Comparison of ENCODE assay signal across 13 cellular contexts in the genomic region with DNA sequence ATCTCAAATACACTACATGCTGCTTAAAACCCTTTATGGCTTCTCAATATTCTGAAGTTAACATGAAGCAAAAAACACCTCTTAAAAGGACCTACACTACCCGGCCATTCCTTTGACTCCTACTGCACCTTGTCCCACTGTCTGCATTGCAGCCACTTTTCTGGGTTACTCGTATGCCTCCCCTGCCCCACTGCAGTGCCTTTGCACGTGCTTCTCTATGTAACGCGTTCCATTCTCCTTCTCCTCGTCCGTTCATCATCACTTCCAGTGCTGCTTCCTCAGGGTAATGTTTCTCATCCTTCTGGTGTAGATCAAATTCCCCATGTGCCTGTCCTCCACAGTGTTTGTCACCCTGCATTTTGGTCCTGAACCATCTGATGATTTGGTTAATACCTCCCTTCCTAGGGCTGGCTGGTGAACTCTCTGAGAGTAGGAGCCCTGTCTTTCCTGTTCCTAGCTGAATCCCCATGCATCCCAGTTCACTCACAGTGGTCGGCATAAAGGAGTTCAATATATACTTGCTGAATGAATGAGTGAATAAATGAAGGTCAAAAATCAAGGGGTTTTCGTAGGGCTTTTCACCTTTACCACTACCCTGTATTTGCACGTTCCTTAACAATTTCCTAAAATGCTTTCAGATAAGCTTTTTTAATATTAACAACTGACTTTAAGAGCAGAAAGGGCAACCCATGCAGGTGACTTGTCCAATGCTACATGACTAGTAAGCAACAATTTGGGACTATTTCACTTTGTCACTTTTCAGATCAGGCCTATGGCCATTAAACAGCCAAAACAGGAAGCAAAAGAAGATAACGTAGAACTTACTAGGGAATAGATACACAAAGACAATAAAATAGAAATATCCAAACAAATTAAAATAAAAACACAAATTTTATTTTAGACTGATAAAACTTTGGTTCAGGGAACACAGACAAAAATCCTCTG. TPM values are rescaled to one million over a fixed set of nuclear protein-coding genes. Genes with fewer than 3 reads are reported as not detected.
A peak's percentile ranks its signal among the peaks of the same experiment; 100 is the strongest.
DNase-seq lines count a peak whose midpoint lies in the region; ATAC-seq and TF ChIP-seq lines count a peak whose summit lies in the region.
"Had no signal": no experiment of that assay in that cellular context is flagged by ENCODE, and none has a peak within 500 bp of the region (broad histone marks: within the 10 kb centered on the region; RNA-seq: fewer than 3 reads in every experiment).

No MANE protein-coding gene starts in this region.

- ATAC-seq in GM23338 (no peak), GM21528 (IDR thresholded peaks at IDR 0.05; ENCODE audit: low FRiP score, unreplicated experiment) (no peak), GM18502 (IDR thresholded peaks at IDR 0.05; ENCODE audit: poor library complexity, unreplicated experiment) (no peak)
- ATAC-seq: left lobe of liver had no signal

- TF ChIP-seq CTCF in GM23338 (conservative IDR thresholded peaks at IDR 0.05; ENCODE audit: low read depth in 2 of 2) (no peak), retinal pigment epithelial cell (conservative IDR thresholded peaks at IDR 0.05; ENCODE audit: low read depth, low read length) (no peak)

- intact Hi-C loops in activated CD4-positive, alpha-beta T cell treated with anti-CD3 and anti-CD28 coated beads, Interleukin-2, amount 10 ng/mL, durations not matched to agents 24 days and 14 days (cut with micrococcal nuclease), result loop anchor here (5.0 to 10.0 kb wide), 8 partner anchors 78 to 1434 kb away; a partner anchor contains a TSS

- peaks cover 20% of the 10 kb centered on the region for H3K79me2 ChIP-seq in GM23338 (replicated peaks; ENCODE audit: insufficient read depth)

- no peaks in the 10 kb centered on the region; the same call in 2 of the 3 replicates for H3K9me3 Mint-ChIP-seq in GM23338
- H3K9me3 Mint-ChIP-seq in activated CD4-positive, alpha-beta T cell treated with anti-CD3 and anti-CD28 coated beads, Interleukin-2, amount 10 ng/mL, durations not matched to agents 24 days and 14 days, result no peaks in the 10 kb centered on the region

- peaks cover 6% of the 10 kb centered on the region for H3K27me3 Mint-ChIP-seq in GM23338 (ENCODE audit: insufficient read depth, low read depth, poor library complexity)
- H3K27me3 Mint-ChIP-seq in activated CD4-positive, alpha-beta T cell treated with anti-CD3 and anti-CD28 coated beads, Interleukin-2, amount 10 ng/mL, durations not matched to agents 24 days and 14 days, result no peaks in the 10 kb centered on the region

- no peak overlapping the region for H3K4me3 Mint-ChIP-seq in GM23338
- no peak overlapping the region for H3K4me3 Mint-ChIP-seq in activated CD4-positive, alpha-beta T cell treated with anti-CD3 and anti-CD28 coated beads, Interleukin-2, amount 10 ng/mL, durations not matched to agents 24 days and 14 days

- H4K20me1 ChIP-seq in GM23338 (replicated peaks; ENCODE audit: insufficient read depth), result peaks cover 13% of the 10 kb centered on the region

- H2AFZ ChIP-seq in GM23338, result no peak overlapping the region

- H3K27ac ChIP-seq in GM23338 (ENCODE audit: low read depth), result no peak overlapping the region

- H3K4me3 ChIP-seq in GM23338 (peak overlapping the region; percentile 81), retinal pigment epithelial cell (ENCODE audit: low read length) (peak overlapping the region; percentile 78)

- no peaks in the 10 kb centered on the region for H3K27me3 ChIP-seq in GM23338 (ENCODE audit: insufficient read depth)

- no peak for TF ChIP-seq POLR2A in erythroblast (IDR thresholded peaks at IDR 0.05; ENCODE audit: low read length)

- H3K36me3 ChIP-seq in GM23338 (ENCODE audit: insufficient read depth), result no peaks in the 10 kb centered on the region

- no peaks in the 10 kb centered on the region for H3K36me3 Mint-ChIP-seq in GM23338 (ENCODE audit: low read depth)
- H3K36me3 Mint-ChIP-seq in activated CD4-positive, alpha-beta T cell treated with anti-CD3 and anti-CD28 coated beads, Interleukin-2, amount 10 ng/mL, durations not matched to agents 24 days and 14 days (ENCODE audit: low read depth), result peaks cover 5% of the 10 kb centered on the region

- DNase-seq in GM23338 (ENCODE audit: low spot score) (no peak), NOMO-1 treated with DMSO at 0.1 percent for 48 hours (lab: John Stamatoyannopoulos, UW; ENCODE audit: unreplicated experiment) (peak; percentile 37), erythroblast (lab: John Stamatoyannopoulos, UW) (peak; percentile 40 to 52), retinal pigment epithelial cell (ENCODE audit: low read depth) (no peak), iPS-NIHi11 (ENCODE audit: low spot score) (no peak)
- no peak for DNase-seq in activated CD4-positive, alpha-beta T cell treated with anti-CD3 and anti-CD28 coated beads, Interleukin-2, amount 10 ng/mL, durations not matched to agents 24 days and 14 days
- DNase-seq: activated CD4-positive, CD25-positive, alpha-beta regulatory T cell treated with anti-CD3 and anti-CD28 coated beads, Interleukin-2, amount 50 U/mL, for 72 hours; activated effector memory CD4-positive, alpha-beta T cell treated with Interleukin-2 at 50 U/mL for 16 hours; foreskin fibroblast; NCI-H2171 had no signal

- peaks cover 13% of the 10 kb centered on the region for H3K4me1 ChIP-seq in GM23338 (ENCODE audit: insufficient read depth)

- H3F3A ChIP-seq in GM23338 (replicated peaks; ENCODE audit: low read depth), result peaks cover 4% of the 10 kb centered on the region; the same call in 1 of the 2 replicates

- peaks cover 9% of the 10 kb centered on the region for H3K4me1 Mint-ChIP-seq in GM23338
- H3K4me1 Mint-ChIP-seq in activated CD4-positive, alpha-beta T cell treated with anti-CD3 and anti-CD28 coated beads, Interleukin-2, amount 10 ng/mL, durations not matched to agents 24 days and 14 days, result peaks cover 8% of the 10 kb centered on the region

- peak overlapping the region; percentile 80 for H3K4me2 ChIP-seq in GM23338

- H3K9me2 ChIP-seq in GM23338 (ENCODE audit: insufficient read depth), result no peaks in the 10 kb centered on the region

- H3K27ac Mint-ChIP-seq in GM23338, result no peak overlapping the region
- no peak overlapping the region for H3K27ac Mint-ChIP-seq in activated CD4-positive, alpha-beta T cell treated with anti-CD3 and anti-CD28 coated beads, Interleukin-2, amount 10 ng/mL, durations not matched to agents 24 days and 14 days

TF ChIP-seq in GM23338, 12 proteins besides CTCF, POLR2A, EP300 and RAD21 (continues in another document):
- TF ChIP-seq, protein P1, sequence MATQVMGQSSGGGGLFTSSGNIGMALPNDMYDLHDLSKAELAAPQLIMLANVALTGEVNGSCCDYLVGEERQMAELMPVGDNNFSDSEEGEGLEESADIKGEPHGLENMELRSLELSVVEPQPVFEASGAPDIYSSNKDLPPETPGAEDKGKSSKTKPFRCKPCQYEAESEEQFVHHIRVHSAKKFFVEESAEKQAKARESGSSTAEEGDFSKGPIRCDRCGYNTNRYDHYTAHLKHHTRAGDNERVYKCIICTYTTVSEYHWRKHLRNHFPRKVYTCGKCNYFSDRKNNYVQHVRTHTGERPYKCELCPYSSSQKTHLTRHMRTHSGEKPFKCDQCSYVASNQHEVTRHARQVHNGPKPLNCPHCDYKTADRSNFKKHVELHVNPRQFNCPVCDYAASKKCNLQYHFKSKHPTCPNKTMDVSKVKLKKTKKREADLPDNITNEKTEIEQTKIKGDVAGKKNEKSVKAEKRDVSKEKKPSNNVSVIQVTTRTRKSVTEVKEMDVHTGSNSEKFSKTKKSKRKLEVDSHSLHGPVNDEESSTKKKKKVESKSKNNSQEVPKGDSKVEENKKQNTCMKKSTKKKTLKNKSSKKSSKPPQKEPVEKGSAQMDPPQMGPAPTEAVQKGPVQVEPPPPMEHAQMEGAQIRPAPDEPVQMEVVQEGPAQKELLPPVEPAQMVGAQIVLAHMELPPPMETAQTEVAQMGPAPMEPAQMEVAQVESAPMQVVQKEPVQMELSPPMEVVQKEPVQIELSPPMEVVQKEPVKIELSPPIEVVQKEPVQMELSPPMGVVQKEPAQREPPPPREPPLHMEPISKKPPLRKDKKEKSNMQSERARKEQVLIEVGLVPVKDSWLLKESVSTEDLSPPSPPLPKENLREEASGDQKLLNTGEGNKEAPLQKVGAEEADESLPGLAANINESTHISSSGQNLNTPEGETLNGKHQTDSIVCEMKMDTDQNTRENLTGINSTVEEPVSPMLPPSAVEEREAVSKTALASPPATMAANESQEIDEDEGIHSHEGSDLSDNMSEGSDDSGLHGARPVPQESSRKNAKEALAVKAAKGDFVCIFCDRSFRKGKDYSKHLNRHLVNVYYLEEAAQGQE (IDR thresholded peaks at IDR 0.05; ENCODE audit: unreplicated experiment), result no peak

RNA-seq across cellular contexts. Expression of a gene that starts 2.4 kb away (rescaled TPM):
- total RNA-seq in GM23338 (2014; rRNA removed; shearing (Covaris generic)), result 139 and 167 TPM in 2 replicates
- 44.1 and 45.2 TPM in 2 replicates for polyA plus RNA-seq in GM23338 (2016; fragmentation: Nextera tagmentation; extraction: Ambion mirVana)
- 118 and 120 TPM in 2 replicates for total RNA-seq in activated CD4-positive, alpha-beta T cell treated with anti-CD3 and anti-CD28 coated beads, Interleukin-2, amount 10 ng/mL, durations not matched to agents 24 days and 14 days

Comparison
In these comparisons a context has a peak if more than half of its experiments do, and no peak if none do; other contexts are left out.
1. DNase-seq: peak in NOMO-1 treated with DMSO at 0.1 percent for 48 hours (single experiment) and erythroblast (2 of 2); none in GM23338 (single experiment), retinal pigment epithelial cell (single experiment), activated CD4-positive, alpha-beta T cell treated with anti-CD3 and anti-CD28 coated beads, Interleukin-2, amount 10 ng/mL, durations not matched to agents 24 days and 14 days (single experiment) and iPS-NIHi11 (single experiment).